Comparison of ENCODE assay signal across 16 cellular contexts in genomic region chr3:132405188-132405587, GRCh38. TPM values are rescaled to one million over a fixed set of nuclear protein-coding genes. Genes with fewer than 3 reads are reported as not detected.
DNase-seq lines count a peak whose midpoint lies in the region; ATAC-seq, FAIRE-seq and TF ChIP-seq lines count a peak whose summit lies in the region.
"Had no signal": no experiment of that assay in that cellular context is flagged by ENCODE, and none has a peak within 500 bp of the region (broad histone marks: within the 10 kb centered on the region; RNA-seq: fewer than 3 reads in every experiment).

No MANE protein-coding gene starts in this region.

- TF ChIP-seq POLR2A in endothelial cell of umbilical vein (IDR thresholded peaks at IDR 0.05; ENCODE audit: low read depth, low read length), result no peak

- H3K9me3 Mint-ChIP-seq in mesothelial cell of epicardium, result no peaks in the 10 kb centered on the region
- H3K9me3 Mint-ChIP-seq: activated CD4-positive, alpha-beta T cell treated with anti-CD3 and anti-CD28 coated beads, Interleukin-2, amount 10 ng/mL, durations not matched to agents 7 days and 5 days; activated T-cell treated with anti-CD3 and anti-CD28 coated beads, Interleukin-2, amount 50 U/mL, for 4 hours; T-helper 2 cell treated with Interferon-gamma antibody and Interleukin-4, amounts not matched to agents 5 μg/mL and 100 μg/mL, for 36 hours had no signal

- peak overlapping the region; percentile 24 for H3K27ac Mint-ChIP-seq in mesothelial cell of epicardium
- H3K27ac Mint-ChIP-seq: activated CD4-positive, alpha-beta T cell treated with anti-CD3 and anti-CD28 coated beads, Interleukin-2, amount 10 ng/mL, durations not matched to agents 7 days and 5 days; T-helper 2 cell treated with Interferon-gamma antibody and Interleukin-4, amounts not matched to agents 5 μg/mL and 100 μg/mL, for 36 hours had no signal

- H3K27ac ChIP-seq in endothelial cell of umbilical vein (ENCODE audit: insufficient read depth, low read depth, low read length), result peak overlapping the region; percentile 76
- no peak overlapping the region for H3K27ac ChIP-seq in WERI-Rb-1

- peak overlapping the region; percentile 42 for H2AFZ ChIP-seq in endothelial cell of umbilical vein (ENCODE audit: low read depth, low read length)

- peak; percentile 91 for FAIRE-seq in endothelial cell of umbilical vein (lab: Jason Lieb, UNC)
- FAIRE-seq: HTR-8/SVneo had no signal

- H3K4me3 Mint-ChIP-seq in mesothelial cell of epicardium, result no peak overlapping the region
- H3K4me3 Mint-ChIP-seq: activated CD4-positive, alpha-beta T cell treated with anti-CD3 and anti-CD28 coated beads, Interleukin-2, amount 10 ng/mL, durations not matched to agents 7 days and 5 days; activated T-cell treated with anti-CD3 and anti-CD28 coated beads, Interleukin-2, amount 50 U/mL, for 4 hours; T-helper 2 cell treated with Interferon-gamma antibody and Interleukin-4, amounts not matched to agents 5 μg/mL and 100 μg/mL, for 36 hours had no signal

- no peaks in the 10 kb centered on the region for H3K9me1 ChIP-seq in endothelial cell of umbilical vein (replicated peaks; ENCODE audit: control insufficient read depth, extremely low read depth, insufficient read depth, low read length)

- dilution Hi-C loops in endothelial cell of umbilical vein (cut with MboI; ENCODE audit: extremely low pct_ligation_motif_present, low sequenced_read_pairs), result no loop called here

- no peaks in the 10 kb centered on the region for H4K20me1 ChIP-seq in endothelial cell of umbilical vein (replicated peaks; ENCODE audit: control insufficient read depth, extremely low read depth, insufficient read depth, low read length)

- H3K9ac ChIP-seq in endothelial cell of umbilical vein (replicated peaks; ENCODE audit: extremely low read depth, insufficient read depth, low read length), result peak overlapping the region; percentile 54

- no peaks in the 10 kb centered on the region for H3K79me2 ChIP-seq in endothelial cell of umbilical vein (ENCODE audit: control insufficient read depth, insufficient read depth, low read length)

- H3K4me2 ChIP-seq in endothelial cell of umbilical vein (ENCODE audit: insufficient read depth, low read length), result peak overlapping the region; percentile 31

- H3K27me3 ChIP-seq in endothelial cell of umbilical vein (ENCODE audit: control insufficient read depth in 2 of 2, insufficient read depth in 2 of 2, low read length in 2 of 2) (no peaks in the 10 kb centered on the region), WERI-Rb-1 (ENCODE audit: insufficient read depth, low read depth, severe bottlenecking) (no peaks in the 10 kb centered on the region)
- H3K27me3 ChIP-seq: stomach had no signal

- intact Hi-C loops in endothelial cell of umbilical vein (cut with micrococcal nuclease), result no loop called here

- TF ChIP-seq CTCF in endothelial cell of umbilical vein (IDR thresholded peaks at IDR 0.05; ENCODE audit: extremely low read depth in 1 of 2, insufficient read depth in 1 of 2, low read depth in 1 of 2, low read length in 2 of 2) (no peak), mesothelial cell of epicardium (IDR thresholded peaks at IDR 0.05; ENCODE audit: unreplicated experiment) (no peak), WERI-Rb-1 (IDR thresholded peaks at IDR 0.05; ENCODE audit: low read depth, low read length) (no peak)

- no peaks in the 10 kb centered on the region for H3K36me3 Mint-ChIP-seq in mesothelial cell of epicardium

- peaks cover 8% of the 10 kb centered on the region for H3K27me3 Mint-ChIP-seq in mesothelial cell of epicardium (ENCODE audit: low read depth)

- H3K36me3 ChIP-seq in endothelial cell of umbilical vein (ENCODE audit: control insufficient read depth in 2 of 2, extremely low read depth in 1 of 2, insufficient read depth in 2 of 2, low read length in 2 of 2) (no peaks in the 10 kb centered on the region), WERI-Rb-1 (no peaks in the 10 kb centered on the region)
- H3K36me3 ChIP-seq: stomach had no signal

- H3K4me1 Mint-ChIP-seq in mesothelial cell of epicardium, result peaks cover 9% of the 10 kb centered on the region
- H3K4me1 Mint-ChIP-seq: activated CD4-positive, alpha-beta T cell treated with anti-CD3 and anti-CD28 coated beads, Interleukin-2, amount 10 ng/mL, durations not matched to agents 7 days and 5 days had no signal

- POLR2A ChIA-PET in endothelial cell of umbilical vein (lab: Charles Lee), result interaction anchor here (0.9 kb wide), 1 partner anchor 41 kb away, joined by 3 read pairs; no protein-coding TSS in a partner anchor

- H3K4me1 ChIP-seq in endothelial cell of umbilical vein (ENCODE audit: control insufficient read depth, extremely low read depth, insufficient read depth, low read length), result peaks cover 22% of the 10 kb centered on the region
- H3K4me1 ChIP-seq: Caco-2 had no signal

- DNase-seq in DMS153 treated with DMSO at 0.1 percent for 48 hours (lab: John Stamatoyannopoulos, UW; ENCODE audit: unreplicated experiment), result peak; percentile 74
- peak; percentile 57 for DNase-seq in NCI-H2029 treated with DMSO at 0.1 percent for 48 hours (lab: John Stamatoyannopoulos, UW)
- peak; percentile 86 for DNase-seq in endothelial cell of umbilical vein (ENCODE audit: low read depth, low spot score)
- DNase-seq in mesothelial cell of epicardium (ENCODE audit: low spot score in 2 of 2, unreplicated experiment in 2 of 2), result no peak
- no peak for DNase-seq in WERI-Rb-1
- DNase-seq in OCI-M1 (lab: John Stamatoyannopoulos, UW), result no peak
- no peak for DNase-seq in NK-92 (lab: John Stamatoyannopoulos, UW; ENCODE audit: unreplicated experiment)
- DNase-seq: activated CD4-positive, alpha-beta T cell treated with anti-CD3 and anti-CD28 coated beads, Interleukin-2, amount 10 ng/mL, durations not matched to agents 7 days and 5 days; activated T-cell treated with anti-CD3 and anti-CD28 coated beads, Interleukin-2, amount 50 U/mL, for 4 hours; Caco-2; erythroblast; NCI-H510A treated with DMSO at 0.1 percent for 48 hours; stomach had no signal

- no peak for ATAC-seq in HG02884 (IDR thresholded peaks at IDR 0.05; ENCODE audit: unreplicated experiment)
- ATAC-seq: activated T-cell treated with anti-CD3 and anti-CD28 coated beads, Interleukin-2, amount 50 U/mL, for 4 hours had no signal

- CTCF ChIA-PET in endothelial cell of umbilical vein (lab: Charles Lee), result interaction anchor here (0.6 to 12.4 kb wide), 7 partner anchors 9 to 254 kb away, joined by 3 to 150 read pairs (median 3); partner anchors contain the start of genes ACAD11 and UBA5

- no TSS peak for BruUV-seq in endothelial cell of umbilical vein (replicated peaks; lab: Mats Ljungman, UMichigan)

- H3K4me3 ChIP-seq in endothelial cell of umbilical vein (replicated peaks in 1 of 3; ENCODE audit: insufficient read depth in 1 of 3, low read depth in 1 of 3, low read length in 3 of 3), result no peak overlapping the region
- H3K4me3 ChIP-seq in WERI-Rb-1 (ENCODE audit: low read depth, low read length), result no peak overlapping the region
- H3K4me3 ChIP-seq: stomach had no signal

- H3K9me3 ChIP-seq in endothelial cell of umbilical vein (replicated peaks; ENCODE audit: control insufficient read depth, insufficient read depth, low read length) (no peaks in the 10 kb centered on the region), WERI-Rb-1 (ENCODE audit: severe bottlenecking) (no peaks in the 10 kb centered on the region)
- H3K9me3 ChIP-seq: Caco-2, stomach had no signal

TF ChIP-seq in endothelial cell of umbilical vein, 7 proteins besides CTCF, POLR2A, EP300 and RAD21:
- TF ChIP-seq GATA2 (IDR thresholded peaks at IDR 0.05; ENCODE audit: insufficient read depth, insufficient read length, low read depth, low read length) (no peak), MAX (IDR thresholded peaks at IDR 0.05; ENCODE audit: insufficient read depth, insufficient read length) (no peak), JUN (IDR thresholded peaks at IDR 0.05; ENCODE audit: borderline replicate concordance, insufficient read depth, insufficient read length, low read depth) (no peak), FOS (IDR thresholded peaks at IDR 0.05; ENCODE audit: borderline replicate concordance, insufficient read depth, low read length) (no peak), POLR2AphosphoS5 (IDR thresholded peaks at IDR 0.05; ENCODE audit: insufficient read depth, low read depth, low read length) (no peak), MYC (IDR thresholded peaks at IDR 0.05; ENCODE audit: low read depth, low read length) (no peak), EZH2 (IDR thresholded peaks at IDR 0.05; ENCODE audit: borderline replicate concordance, low read depth, low read length, severe bottlenecking) (no peak)

RNA-seq across cellular contexts. Expression of gene DNAJC13, which starts 12.1 kb away (rescaled TPM):
- total RNA-seq in endothelial cell of umbilical vein, result 64.0 and 71.7 TPM in 2 replicates
- polyA plus RNA-seq in endothelial cell of umbilical vein, result 9.7 and 14.3 TPM in 2 replicates
- polyA plus RNA-seq in endothelial cell of umbilical vein (2011; cell fraction: cytosol; rRNA removed), result 16.1 TPM in 2 replicates
- 49.7 and 58.3 TPM in 2 replicates for polyA plus RNA-seq in endothelial cell of umbilical vein (2011; cell fraction: nucleus; rRNA removed)
- 25.0 and 35.3 TPM in 2 replicates for polyA plus RNA-seq in endothelial cell of umbilical vein (2012)
- polyA minus RNA-seq in endothelial cell of umbilical vein, result 52.7 and 73.9 TPM in 2 replicates
- 30.5 TPM for polyA minus RNA-seq in endothelial cell of umbilical vein (2011; cell fraction: cytosol; rRNA and poly(A)+ RNA removed)
- 107 and 120 TPM in 2 replicates for polyA minus RNA-seq in endothelial cell of umbilical vein (2011; cell fraction: nucleus; rRNA and poly(A)+ RNA removed)
- total RNA-seq in mesothelial cell of epicardium, result 34.2 to 37.8 TPM (median 37.6 TPM) in 3 replicates

Comparison
In these comparisons a context has a peak if more than half of its experiments do, and no peak if none do; other contexts are left out.
1. DNase-seq: peak in DMS153 treated with DMSO at 0.1 percent for 48 hours (single experiment), NCI-H2029 treated with DMSO at 0.1 percent for 48 hours (single experiment) and endothelial cell of umbilical vein (single experiment); none in mesothelial cell of epicardium (0 of 2), WERI-Rb-1 (single experiment), OCI-M1 (single experiment) and NK-92 (single experiment).